In genomic region chrX:19680580-19680979, GRCh38 we compare ENCODE assay signal across 13 cellular contexts.
DNase-seq lines count a peak whose midpoint lies in the region; ATAC-seq and TF ChIP-seq lines count a peak whose summit lies in the region.
"Had no signal": no experiment of that assay in that cellular context is flagged by ENCODE, and none has a peak within 500 bp of the region (broad histone marks: within the 10 kb centered on the region; RNA-seq: fewer than 3 reads in every experiment).

No MANE protein-coding gene starts in this region.

- H3K36me3 Mint-ChIP-seq in activated CD4-positive, alpha-beta T cell treated with anti-CD3 and anti-CD28 coated beads, Interleukin-2, amount 10 ng/mL, durations not matched to agents 7 days and 5 days (ENCODE audit: low read depth), result peaks cover 52% of the 10 kb centered on the region
- H3K36me3 Mint-ChIP-seq in CD8-positive, alpha-beta T cell, result peaks cover 55% of the 10 kb centered on the region
- peaks cover 47% of the 10 kb centered on the region for H3K36me3 Mint-ChIP-seq in activated T-helper 1 cell treated with anti-CD3 and anti-CD28 coated beads, Interleukin-12 subunit alpha, Interleukin-12 subunit beta, Interleukin-2, Interleukin-4 antibody, amounts not matched to agents 30 ng/mL and 10 ng/mL and 1 ng/mL, durations not matched to agents 14 hours and 24 hours and 36 hours (ENCODE audit: low read depth)

- TF ChIP-seq CTCF in CD8-positive, alpha-beta T cell (IDR thresholded peaks at IDR 0.05), result no peak
- TF ChIP-seq CTCF in ascending aorta (IDR thresholded peaks at IDR 0.05), result no peak

- CTCF ChIA-PET in activated CD4-positive, alpha-beta T cell treated with anti-CD3 and anti-CD28 coated beads, Interleukin-2, amount 10 ng/mL, durations not matched to agents 7 days and 5 days (lab: Charles Lee), result interaction anchor here (1.0 kb wide), 1 partner anchor 38 kb away, joined by 3 read pairs; no protein-coding TSS in a partner anchor
- CTCF ChIA-PET in CD8-positive, alpha-beta T cell (lab: Charles Lee), result interaction anchor here (1.0 kb wide), 1 partner anchor 208 kb away, joined by 3 read pairs; no protein-coding TSS in a partner anchor

- intact Hi-C loops in CD8-positive, alpha-beta T cell (cut with DNase I, micrococcal nuclease), result loop anchor here (2.0 to 5.0 kb wide), 4 partner anchors 14 to 207 kb away; partner anchors contain the start of gene SH3KBP1 (in 1 of the 2)
- intact Hi-C loops in activated T-helper 1 cell treated with anti-CD3 and anti-CD28 coated beads, Interleukin-12 subunit alpha, Interleukin-12 subunit beta, Interleukin-2, Interleukin-4 antibody, amounts not matched to agents 30 ng/mL and 10 ng/mL and 1 ng/mL, durations not matched to agents 14 hours and 24 hours and 36 hours (cut with micrococcal nuclease), result loop anchor here (5.0 kb wide), 1 partner anchor 87 kb away; no protein-coding TSS in a partner anchor
- intact Hi-C loops in ascending aorta (cut with DNase I), result no loop called here

- no peak for DNase-seq in activated CD4-positive, alpha-beta T cell treated with anti-CD3 and anti-CD28 coated beads, Interleukin-2, amount 10 ng/mL, durations not matched to agents 7 days and 5 days
- DNase-seq in activated CD4-positive, alpha-beta T cell treated with anti-CD3 and anti-CD28 coated beads for 1 hour, result no peak
- DNase-seq in CD8-positive, alpha-beta T cell, result no peak
- DNase-seq in activated T-helper 1 cell treated with anti-CD3 and anti-CD28 coated beads, Interleukin-12 subunit alpha, Interleukin-12 subunit beta, Interleukin-2, Interleukin-4 antibody, amounts not matched to agents 30 ng/mL and 10 ng/mL and 1 ng/mL, durations not matched to agents 14 hours and 24 hours and 36 hours (ENCODE audit: low spot score), result no peak
- DNase-seq in HuH-7 (ENCODE audit: low spot score) (no peak), ascending aorta (ENCODE audit: low spot score in 2 of 2) (no peak), NCI-H1694 (lab: John Stamatoyannopoulos, UW) (no peak)
- DNase-seq: GOT3, NCI-H1092, NCI-H446, NCI-H774 had no signal

- H3K27me3 Mint-ChIP-seq in activated CD4-positive, alpha-beta T cell treated with anti-CD3 and anti-CD28 coated beads, Interleukin-2, amount 10 ng/mL, durations not matched to agents 7 days and 5 days, result no peaks in the 10 kb centered on the region
- H3K27me3 Mint-ChIP-seq in CD8-positive, alpha-beta T cell (ENCODE audit: low read depth), result no peaks in the 10 kb centered on the region
- no peaks in the 10 kb centered on the region for H3K27me3 Mint-ChIP-seq in activated T-helper 1 cell treated with anti-CD3 and anti-CD28 coated beads, Interleukin-12 subunit alpha, Interleukin-12 subunit beta, Interleukin-2, Interleukin-4 antibody, amounts not matched to agents 30 ng/mL and 10 ng/mL and 1 ng/mL, durations not matched to agents 14 hours and 24 hours and 36 hours (ENCODE audit: insufficient read depth)

- POLR2A ChIA-PET in activated CD4-positive, alpha-beta T cell treated with anti-CD3 and anti-CD28 coated beads, Interleukin-2, amount 10 ng/mL, durations not matched to agents 7 days and 5 days (lab: Charles Lee), result no interaction called here
- POLR2A ChIA-PET in CD8-positive, alpha-beta T cell (lab: Charles Lee), result no interaction called here

- H3K4me3 Mint-ChIP-seq in activated CD4-positive, alpha-beta T cell treated with anti-CD3 and anti-CD28 coated beads, Interleukin-2, amount 10 ng/mL, durations not matched to agents 7 days and 5 days, result no peak overlapping the region
- no peak overlapping the region for H3K4me3 Mint-ChIP-seq in CD8-positive, alpha-beta T cell
- H3K4me3 Mint-ChIP-seq in activated T-helper 1 cell treated with anti-CD3 and anti-CD28 coated beads, Interleukin-12 subunit alpha, Interleukin-12 subunit beta, Interleukin-2, Interleukin-4 antibody, amounts not matched to agents 30 ng/mL and 10 ng/mL and 1 ng/mL, durations not matched to agents 14 hours and 24 hours and 36 hours, result no peak overlapping the region

- peaks cover 50% of the 10 kb centered on the region for H3K4me1 ChIP-seq in CD8-positive, alpha-beta T cell (ENCODE audit: insufficient read depth, low read length)
- peaks cover 15 to 26% of the 10 kb centered on the region in 2 donors for H3K4me1 ChIP-seq in mucosa of rectum (ENCODE audit: control insufficient read depth in 2 of 2, insufficient read depth in 2 of 2, low read length in 2 of 2)
- H3K4me1 ChIP-seq in ascending aorta, result no peaks in the 10 kb centered on the region

- no peaks in the 10 kb centered on the region for H3K9me3 Mint-ChIP-seq in activated CD4-positive, alpha-beta T cell treated with anti-CD3 and anti-CD28 coated beads, Interleukin-2, amount 10 ng/mL, durations not matched to agents 7 days and 5 days
- H3K9me3 Mint-ChIP-seq in CD8-positive, alpha-beta T cell, result no peaks in the 10 kb centered on the region
- H3K9me3 Mint-ChIP-seq in activated T-helper 1 cell treated with anti-CD3 and anti-CD28 coated beads, Interleukin-12 subunit alpha, Interleukin-12 subunit beta, Interleukin-2, Interleukin-4 antibody, amounts not matched to agents 30 ng/mL and 10 ng/mL and 1 ng/mL, durations not matched to agents 14 hours and 24 hours and 36 hours, result peaks cover 7% of the 10 kb centered on the region

- peaks cover 81% of the 10 kb centered on the region for H3K4me1 Mint-ChIP-seq in activated CD4-positive, alpha-beta T cell treated with anti-CD3 and anti-CD28 coated beads, Interleukin-2, amount 10 ng/mL, durations not matched to agents 7 days and 5 days
- H3K4me1 Mint-ChIP-seq in CD8-positive, alpha-beta T cell (ENCODE audit: low read depth), result peaks cover 79% of the 10 kb centered on the region
- peaks cover 82% of the 10 kb centered on the region for H3K4me1 Mint-ChIP-seq in activated T-helper 1 cell treated with anti-CD3 and anti-CD28 coated beads, Interleukin-12 subunit alpha, Interleukin-12 subunit beta, Interleukin-2, Interleukin-4 antibody, amounts not matched to agents 30 ng/mL and 10 ng/mL and 1 ng/mL, durations not matched to agents 14 hours and 24 hours and 36 hours (ENCODE audit: low read depth)

- no peak overlapping the region for H3K27ac ChIP-seq in CD8-positive, alpha-beta T cell (ENCODE audit: low read depth, low read length)
- H3K27ac ChIP-seq in mucosa of rectum (ENCODE audit: low read depth in 2 of 2, low read length in 2 of 2) (peak overlapping the region; percentile 5 to 62), ascending aorta (no peak overlapping the region)

- peaks cover 14% of the 10 kb centered on the region for H3K36me3 ChIP-seq in CD8-positive, alpha-beta T cell (ENCODE audit: insufficient read depth, low read length)
- H3K36me3 ChIP-seq in mucosa of rectum (ENCODE audit: control insufficient read depth in 2 of 2, insufficient read depth in 2 of 2, low read length in 2 of 2) (no peaks in the 10 kb centered on the region), ascending aorta (no peaks in the 10 kb centered on the region)

- no peaks in the 10 kb centered on the region for H3K27me3 ChIP-seq in CD8-positive, alpha-beta T cell (ENCODE audit: insufficient read depth, low read length)
- H3K27me3 ChIP-seq in mucosa of rectum (ENCODE audit: control insufficient read depth in 2 of 2, insufficient read depth in 2 of 2, low read length in 2 of 2), result peaks cover 0 to 6% of the 10 kb centered on the region in 2 donors
- H3K27me3 ChIP-seq in ascending aorta, result no peaks in the 10 kb centered on the region

- peak overlapping the region; percentile 68 for H3K27ac Mint-ChIP-seq in activated CD4-positive, alpha-beta T cell treated with anti-CD3 and anti-CD28 coated beads, Interleukin-2, amount 10 ng/mL, durations not matched to agents 7 days and 5 days
- H3K27ac Mint-ChIP-seq in CD8-positive, alpha-beta T cell, result peak overlapping the region; percentile 32
- peak overlapping the region; percentile 65 for H3K27ac Mint-ChIP-seq in activated T-helper 1 cell treated with anti-CD3 and anti-CD28 coated beads, Interleukin-12 subunit alpha, Interleukin-12 subunit beta, Interleukin-2, Interleukin-4 antibody, amounts not matched to agents 30 ng/mL and 10 ng/mL and 1 ng/mL, durations not matched to agents 14 hours and 24 hours and 36 hours

- ATAC-seq in CD8-positive, alpha-beta T cell, result no peak

- no peaks in the 10 kb centered on the region for H3K9me3 ChIP-seq in CD8-positive, alpha-beta T cell (ENCODE audit: low read length)
- H3K9me3 ChIP-seq in mucosa of rectum (ENCODE audit: control insufficient read depth in 2 of 2, low read length in 2 of 2) (no peaks in the 10 kb centered on the region), ascending aorta (no peaks in the 10 kb centered on the region)

- no peak overlapping the region for H3K4me3 ChIP-seq in CD8-positive, alpha-beta T cell (ENCODE audit: low read depth, low read length)
- no peak overlapping the region for H3K4me3 ChIP-seq in mucosa of rectum (ENCODE audit: low read length in 2 of 2)
- H3K4me3 ChIP-seq in ascending aorta, result no peak overlapping the region

- no peak overlapping the region for H3K9ac ChIP-seq in mucosa of rectum (ENCODE audit: low read depth in 1 of 2, low read length in 2 of 2)
- H3K9ac ChIP-seq: KMS-11 had no signal

Comparison
In these comparisons a context has a peak if more than half of its experiments do, and no peak if none do; other contexts are left out.
1. H3K27ac ChIP-seq: peak in mucosa of rectum (2 of 2); none in CD8-positive, alpha-beta T cell (single experiment) and ascending aorta (0 of 2).
2. Peak in every context shown above with its lines, with median percentiles within 50 percentile points of each other: H3K27ac Mint-ChIP-seq.